In the genomic region with DNA sequence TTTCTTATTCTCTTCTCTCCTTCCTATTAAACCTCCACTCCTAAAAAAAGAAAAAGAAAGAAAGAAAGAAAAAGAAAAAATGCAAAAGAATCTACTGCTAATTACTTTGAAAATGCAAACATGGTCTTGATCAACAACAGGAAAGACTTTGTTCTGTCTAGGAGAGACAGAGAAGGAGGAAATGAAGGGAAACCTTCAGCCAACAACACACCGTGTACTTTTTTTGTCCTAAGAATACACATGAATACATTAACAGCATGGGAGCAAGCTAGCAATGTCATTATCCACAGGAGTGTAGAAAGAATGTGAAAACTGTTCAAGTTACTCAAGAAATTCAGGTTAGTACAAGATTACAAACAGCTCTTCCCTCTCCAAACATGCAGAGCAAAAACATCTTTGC, we compare ENCODE assay signal across 13 cellular contexts.
DNase-seq lines count a peak whose midpoint lies in the region; ATAC-seq and TF ChIP-seq lines count a peak whose summit lies in the region.
"Had no signal": no experiment of that assay in that cellular context is flagged by ENCODE, and none has a peak within 500 bp of the region (broad histone marks: within the 10 kb centered on the region; RNA-seq: fewer than 3 reads in every experiment).

No MANE protein-coding gene starts in this region.

- H3K4me1 Mint-ChIP-seq in brain = peaks cover 50% of the 10 kb centered on the region
- H3K4me1 Mint-ChIP-seq: CD14-positive monocyte had no signal

- no peak overlapping the region for H2BK15ac ChIP-seq in neuronal stem cell (ENCODE audit: low read length)

- TF ChIP-seq CTCF in brain (conservative IDR thresholded peaks at IDR 0.05) (no peak), tibial artery (IDR thresholded peaks at IDR 0.05) (no peak), gastroesophageal sphincter (IDR thresholded peaks at IDR 0.05) (no peak)

- H3K9ac ChIP-seq in HUES48 (ENCODE audit: low read depth, low read length) (no peak overlapping the region), iPS-20b (ENCODE audit: low read depth, low read length) (peak overlapping the region; percentile 49; the same call in 1 of the 2 replicates), neuronal stem cell (ENCODE audit: low read depth, low read length, poor library complexity) (no peak overlapping the region)

- H3K4me1 ChIP-seq in HUES48 (ENCODE audit: control insufficient read depth, insufficient read depth, low read length) = peaks cover 41% of the 10 kb centered on the region
- peaks cover 34% of the 10 kb centered on the region; the same call in 1 of the 2 replicates for H3K4me1 ChIP-seq in iPS-20b (ENCODE audit: insufficient read depth, low read length)
- peaks cover 12 to 22% of the 10 kb centered on the region in 2 donors for H3K4me1 ChIP-seq in neuronal stem cell (ENCODE audit: control insufficient read depth in 2 of 2, insufficient read depth in 1 of 2, low read depth in 1 of 2, low read length in 2 of 2)
- no peaks in the 10 kb centered on the region for H3K4me1 ChIP-seq in tibial artery
- H3K4me1 ChIP-seq in gastroesophageal sphincter = no peaks in the 10 kb centered on the region

- H3K4ac ChIP-seq in neuronal stem cell (ENCODE audit: low read length) = no peak overlapping the region

- H3K36me3 ChIP-seq in HUES48 (ENCODE audit: control insufficient read depth, insufficient read depth, low read length) (no peaks in the 10 kb centered on the region), iPS-20b (ENCODE audit: insufficient read depth, low read depth, low read length) (no peaks in the 10 kb centered on the region), neuronal stem cell (replicated peaks in 1 of 2; ENCODE audit: control insufficient read depth in 2 of 2, insufficient read depth in 2 of 2, low read length in 2 of 2) (no peaks in the 10 kb centered on the region), tibial artery (no peaks in the 10 kb centered on the region), gastroesophageal sphincter (no peaks in the 10 kb centered on the region)
- H3K36me3 ChIP-seq: SJSA1 had no signal

- no peaks in the 10 kb centered on the region for H3K9me3 Mint-ChIP-seq in brain

- peak overlapping the region in 4 of 5 experiments; percentile 5 to 57 (median 42) for H3K4me3 Mint-ChIP-seq in brain
- H3K4me3 Mint-ChIP-seq: CD14-positive monocyte had no signal

- H3K9me3 ChIP-seq in HUES48 (ENCODE audit: control insufficient read depth, insufficient read depth, low read length) = no peaks in the 10 kb centered on the region
- no peaks in the 10 kb centered on the region for H3K9me3 ChIP-seq in iPS-20b (ENCODE audit: insufficient read depth, low read depth, low read length)
- H3K9me3 ChIP-seq in neuronal stem cell (replicated peaks in 1 of 2; ENCODE audit: control insufficient read depth in 2 of 2, insufficient read depth in 1 of 2, low read depth in 1 of 2, low read length in 2 of 2) = no peaks in the 10 kb centered on the region
- no peaks in the 10 kb centered on the region for H3K9me3 ChIP-seq in tibial artery
- H3K9me3 ChIP-seq in gastroesophageal sphincter = no peaks in the 10 kb centered on the region
- H3K9me3 ChIP-seq: SJSA1 had no signal

- ATAC-seq in gastroesophageal sphincter (no peak), HG03108 (IDR thresholded peaks at IDR 0.05; ENCODE audit: unreplicated experiment) (no peak)

- no peaks in the 10 kb centered on the region for H3K36me3 Mint-ChIP-seq in brain
- H3K36me3 Mint-ChIP-seq: CD14-positive monocyte had no signal

- no CpG with 5 or more reads among the region's 1 CpG for WGBS in neuronal stem cell (ENCODE audit: extremely low coverage in 2 of 2, insufficient read length in 2 of 2, insufficient replicate concordance in 1 of 2), 2 donors
- WGBS in gastroesophageal sphincter (ENCODE audit: low coverage in 1 of 2), 2 donors = 0 to 25% methylated on average over 1 of the region's 1 CpG

- H2BK120ac ChIP-seq in neuronal stem cell (ENCODE audit: low read depth, low read length) = no peak overlapping the region

- peaks cover 3% of the 10 kb centered on the region for H3K27me3 Mint-ChIP-seq in brain

- H3K27ac ChIP-seq in HUES48 (ENCODE audit: low read depth, low read length) = peak overlapping the region; percentile 74
- no peak overlapping the region for H3K27ac ChIP-seq in iPS-20b (ENCODE audit: low read length)
- peak overlapping the region; percentile 53 for H3K27ac ChIP-seq in neuronal stem cell (replicated peaks; ENCODE audit: low read length)
- H3K27ac ChIP-seq in tibial artery = no peak overlapping the region
- H3K27ac ChIP-seq in gastroesophageal sphincter = no peak overlapping the region
- H3K27ac ChIP-seq: SJSA1 had no signal

- peak overlapping the region; percentile 71 for H2AFZ ChIP-seq in neuronal stem cell (ENCODE audit: low read length)

- peak overlapping the region; percentile 7; the same call in 1 of the 2 replicates for H3K4me3 ChIP-seq in HUES48 (ENCODE audit: low read depth, low read length)
- peak overlapping the region; percentile 39; the same call in 1 of the 2 replicates for H3K4me3 ChIP-seq in iPS-20b (ENCODE audit: low read length)
- H3K4me3 ChIP-seq in neuronal stem cell (ENCODE audit: low read length in 2 of 2) = no peak overlapping the region
- no peak overlapping the region for H3K4me3 ChIP-seq in tibial artery
- H3K4me3 ChIP-seq in gastroesophageal sphincter = no peak overlapping the region
- H3K4me3 ChIP-seq: SJSA1 had no signal

- TF ChIP-seq EP300 in gastroesophageal sphincter (IDR thresholded peaks at IDR 0.05) = no peak

- no peak overlapping the region for H4K91ac ChIP-seq in neuronal stem cell (ENCODE audit: low read depth, low read length, poor library complexity)

- H2AK5ac ChIP-seq in neuronal stem cell (ENCODE audit: low read depth, low read length) = no peak overlapping the region

- DNase-seq in neuronal stem cell (ENCODE audit: low spot score) = no peak
- DNase-seq in tibial artery = no peak
- DNase-seq: DMS153, NCI-H2029 treated with DMSO at 0.1 percent for 48 hours, NCI-H2171 treated with DMSO at 0.1 percent for 48 hours, NCI-H446 treated with DMSO at 0.1 percent for 48 hours had no signal

- no peak overlapping the region for H3K4me2 ChIP-seq in neuronal stem cell (ENCODE audit: insufficient read depth, low read length, poor library complexity, severe bottlenecking)

- H3K27me3 ChIP-seq in HUES48 (ENCODE audit: control insufficient read depth, insufficient read depth, low read length) (no peaks in the 10 kb centered on the region), iPS-20b (ENCODE audit: insufficient read depth, low read length) (no peaks in the 10 kb centered on the region), neuronal stem cell (ENCODE audit: control insufficient read depth in 3 of 3, insufficient read depth in 3 of 3, low read depth in 1 of 3, low read length in 3 of 3) (no peaks in the 10 kb centered on the region), tibial artery (no peaks in the 10 kb centered on the region), gastroesophageal sphincter (no peaks in the 10 kb centered on the region)
- H3K27me3 ChIP-seq: SJSA1 had no signal

- H4K8ac ChIP-seq in neuronal stem cell (ENCODE audit: low read depth, low read length) = no peak overlapping the region

- H3K27ac Mint-ChIP-seq in brain = peak overlapping the region in 4 of 5 experiments; percentile 18 to 91 (median 74)
- H3K27ac Mint-ChIP-seq: CD14-positive monocyte had no signal

- no peaks in the 10 kb centered on the region for H3K79me1 ChIP-seq in neuronal stem cell (ENCODE audit: low read depth, low read length)

- intact Hi-C loops in tibial artery (cut with DNase I; ENCODE audit: low total_unique reads) = loop anchor here (10.0 kb wide), 1 partner anchor 726 kb away; no protein-coding TSS in a partner anchor

- H2BK12ac ChIP-seq in neuronal stem cell (ENCODE audit: low read length) = no peak overlapping the region

- H3K18ac ChIP-seq in neuronal stem cell (ENCODE audit: low read length) = no peak overlapping the region

- H3K23ac ChIP-seq in neuronal stem cell (ENCODE audit: low read depth, low read length, poor library complexity) = no peak overlapping the region

- no peak overlapping the region for H3K14ac ChIP-seq in neuronal stem cell (ENCODE audit: low read length)

- TF ChIP-seq POLR2A in gastroesophageal sphincter (IDR thresholded peaks at IDR 0.05) = no peak

- H2BK5ac ChIP-seq in neuronal stem cell (ENCODE audit: low read length) = no peak overlapping the region

Comparison
In these comparisons a context has a peak if more than half of its experiments do, and no peak if none do; other contexts are left out.
1. H3K27ac ChIP-seq: peak in HUES48 (single experiment) and neuronal stem cell (single experiment); none in iPS-20b (single experiment), tibial artery (0 of 2) and gastroesophageal sphincter (0 of 4).
2. H3K4me3 ChIP-seq: peak in HUES48 (single experiment) and iPS-20b (single experiment); none in neuronal stem cell (0 of 2), tibial artery (0 of 2) and gastroesophageal sphincter (0 of 2).